ENCODE assay signal across 14 cellular contexts in genomic region chr11:10489444-10489785, GRCh38. TPM values are rescaled to one million over a fixed set of nuclear protein-coding genes. Genes with fewer than 3 reads are reported as not detected.
DNase-seq lines count a peak whose midpoint lies in the region; ATAC-seq and TF ChIP-seq lines count a peak whose summit lies in the region.
"Had no signal": no experiment of that assay in that cellular context is flagged by ENCODE, and none has a peak within 500 bp of the region (broad histone marks: within the 10 kb centered on the region; RNA-seq: fewer than 3 reads in every experiment).

No MANE protein-coding gene starts in this region.

- DNase-seq in activated T-cell treated with anti-CD3 and anti-CD28 coated beads, Interleukin-2, amount 50 U/mL, for 24 hours: peak; percentile 13
- no peak for DNase-seq in activated T-cell treated with anti-CD3 and anti-CD28 coated beads, Interleukin-2, amount 50 U/mL, for 1 hour
- DNase-seq in adrenal gland: peak in 6 of 7 donors; percentile 22 to 60 (median 43)
- DNase-seq in memory B cell (ENCODE audit: low spot score in 2 of 2): no peak
- DNase-seq in upper lobe of left lung: no peak
- DNase-seq in RPMI8226: no peak
- DNase-seq in activated naive CD4-positive, alpha-beta T cell treated with anti-CD3 and anti-CD28 coated beads for 36 hours: no peak
- DNase-seq: activated T-cell treated with anti-CD3 and anti-CD28 coated beads for 4 hours, NCI-H2107, right cardiac atrium had no signal

- intact Hi-C loops in adrenal gland (cut with DNase I): no loop called here
- intact Hi-C loops in activated naive CD4-positive, alpha-beta T cell treated with anti-CD3 and anti-CD28 coated beads for 36 hours (cut with micrococcal nuclease): loop anchor here (2.0 kb wide), 1 partner anchor 31 kb away; no protein-coding TSS in a partner anchor

- no peak for TF ChIP-seq EP300 in upper lobe of left lung (IDR thresholded peaks at IDR 0.05)

- no peaks in the 10 kb centered on the region for H3K9me3 ChIP-seq in adrenal gland (replicated peaks in 1 of 3)
- no peaks in the 10 kb centered on the region for H3K9me3 ChIP-seq in upper lobe of left lung

- peaks cover 0 to 40% of the 10 kb centered on the region in 2 donors for H3K36me3 ChIP-seq in adrenal gland (replicated peaks in 1 of 2)
- H3K36me3 ChIP-seq in upper lobe of left lung: peaks cover 5 to 35% (median 21%) of the 10 kb centered on the region in 4 donors

- H3K4me3 ChIP-seq in adrenal gland (no peak overlapping the region), upper lobe of left lung (no peak overlapping the region)

- peaks cover 87% of the 10 kb centered on the region for H3K36me3 Mint-ChIP-seq in activated T-cell treated with anti-CD3 and anti-CD28 coated beads, Interleukin-2, amount 50 U/mL, for 24 hours (ENCODE audit: low read depth)
- peaks cover 60% of the 10 kb centered on the region for H3K36me3 Mint-ChIP-seq in memory B cell
- peaks cover 10% of the 10 kb centered on the region for H3K36me3 Mint-ChIP-seq in activated naive CD4-positive, alpha-beta T cell treated with anti-CD3 and anti-CD28 coated beads for 36 hours (ENCODE audit: low read depth)

- WGBS in adrenal gland, 4 donors: 63 to 80% (median 69%) methylated on average over 2 to 3 of the region's 3 CpGs
- WGBS in upper lobe of left lung, 2 donors: 92 to 94% methylated on average over 3 of the region's 3 CpGs

- no peaks in the 10 kb centered on the region for H3K27me3 Mint-ChIP-seq in activated T-cell treated with anti-CD3 and anti-CD28 coated beads, Interleukin-2, amount 50 U/mL, for 24 hours
- no peaks in the 10 kb centered on the region for H3K27me3 Mint-ChIP-seq in memory B cell
- H3K27me3 Mint-ChIP-seq in activated naive CD4-positive, alpha-beta T cell treated with anti-CD3 and anti-CD28 coated beads for 36 hours (ENCODE audit: low read depth): no peaks in the 10 kb centered on the region

- no peak overlapping the region for H3K4me3 Mint-ChIP-seq in activated T-cell treated with anti-CD3 and anti-CD28 coated beads, Interleukin-2, amount 50 U/mL, for 24 hours
- no peak overlapping the region for H3K4me3 Mint-ChIP-seq in memory B cell
- no peak overlapping the region for H3K4me3 Mint-ChIP-seq in activated naive CD4-positive, alpha-beta T cell treated with anti-CD3 and anti-CD28 coated beads for 36 hours
- H3K4me3 Mint-ChIP-seq: nephron had no signal

- peaks cover 25% of the 10 kb centered on the region for H3K4me1 Mint-ChIP-seq in activated T-cell treated with anti-CD3 and anti-CD28 coated beads, Interleukin-2, amount 50 U/mL, for 24 hours (ENCODE audit: low read depth)
- peaks cover 29% of the 10 kb centered on the region for H3K4me1 Mint-ChIP-seq in memory B cell
- H3K4me1 Mint-ChIP-seq in activated naive CD4-positive, alpha-beta T cell treated with anti-CD3 and anti-CD28 coated beads for 36 hours (ENCODE audit: low read depth): peaks cover 18% of the 10 kb centered on the region

- TF ChIP-seq CTCF in adrenal gland (IDR thresholded peaks at IDR 0.05) (no peak), upper lobe of left lung (IDR thresholded peaks at IDR 0.05) (no peak)

- H3K27ac ChIP-seq in adrenal gland (peak overlapping the region; percentile 45 to 90 (median 67)), upper lobe of left lung (peak overlapping the region; percentile 44 to 76 (median 66))
- H3K27ac ChIP-seq: HL-60, VCaP had no signal

- H3K27ac Mint-ChIP-seq in activated T-cell treated with anti-CD3 and anti-CD28 coated beads, Interleukin-2, amount 50 U/mL, for 24 hours: peak overlapping the region; percentile 55
- H3K27ac Mint-ChIP-seq in memory B cell: peak overlapping the region; percentile 99
- no peak overlapping the region for H3K27ac Mint-ChIP-seq in activated naive CD4-positive, alpha-beta T cell treated with anti-CD3 and anti-CD28 coated beads for 36 hours
- H3K27ac Mint-ChIP-seq: nephron had no signal

- TF ChIP-seq POLR2A in adrenal gland (IDR thresholded peaks at IDR 0.05): no peak
- no peak for TF ChIP-seq POLR2A in upper lobe of left lung (IDR thresholded peaks at IDR 0.05)

- H3K27me3 ChIP-seq in adrenal gland (no peaks in the 10 kb centered on the region), upper lobe of left lung (no peaks in the 10 kb centered on the region)

- no peaks in the 10 kb centered on the region for H3K9me3 Mint-ChIP-seq in activated T-cell treated with anti-CD3 and anti-CD28 coated beads, Interleukin-2, amount 50 U/mL, for 24 hours
- H3K9me3 Mint-ChIP-seq in memory B cell: no peaks in the 10 kb centered on the region
- H3K9me3 Mint-ChIP-seq in activated naive CD4-positive, alpha-beta T cell treated with anti-CD3 and anti-CD28 coated beads for 36 hours: no peaks in the 10 kb centered on the region
- H3K9me3 Mint-ChIP-seq: nephron had no signal

- ATAC-seq in memory B cell (ENCODE audit: low read depth) (no peak), upper lobe of left lung (ENCODE audit: low FRiP score in 2 of 2) (no peak), GM21360 (IDR thresholded peaks at IDR 0.05; ENCODE audit: unreplicated experiment) (no peak)
- ATAC-seq: right cardiac atrium had no signal

- CTCF ChIA-PET in activated naive CD4-positive, alpha-beta T cell treated with anti-CD3 and anti-CD28 coated beads for 36 hours (lab: Charles Lee): interaction anchor here (1.1 to 1.2 kb wide), 2 partner anchors 34 to 83 kb away, joined by 4 read pairs; partner anchors contain the start of gene AMPD3

- H3K4me1 ChIP-seq in adrenal gland (replicated peaks in 1 of 2): peaks cover 26 to 30% of the 10 kb centered on the region in 2 donors
- H3K4me1 ChIP-seq in upper lobe of left lung: peaks cover 0 to 26% (median 4%) of the 10 kb centered on the region in 4 donors

RNA-seq across cellular contexts. Expression of gene AMPD3, which starts 34.4 kb away (rescaled TPM):
- total RNA-seq in adrenal gland (10 to 100 TPM; 16.9 to 64.1 (median 45.7) TPM), upper lobe of left lung (10 to 100 TPM in 2 of 6 donors, 1 to 10 TPM in 4; 5.4 to 49.2 (median 9.3) TPM)
- 10 to 100 TPM; 16.5 to 26.0 (median 18.7) TPM for polyA plus RNA-seq in adrenal gland
- total RNA-seq in activated naive CD4-positive, alpha-beta T cell treated with anti-CD3 and anti-CD28 coated beads for 36 hours: 10 to 100 TPM; 11.5 to 13.0 TPM

RNA-seq across cellular contexts. Expression of gene RNF141, which starts 51.6 kb away (rescaled TPM):
- total RNA-seq in adrenal gland (100 to 1,000 TPM in 1 of 8 donors, 10 to 100 TPM in 7; 42.8 to 109 (median 59.5) TPM), upper lobe of left lung (10 to 100 TPM; 13.2 to 74.6 (median 43.1) TPM)
- 10 to 100 TPM; 10.3 to 63.5 (median 16.2) TPM for polyA plus RNA-seq in adrenal gland
- total RNA-seq in activated naive CD4-positive, alpha-beta T cell treated with anti-CD3 and anti-CD28 coated beads for 36 hours: 10 to 100 TPM; 20.9 to 21.8 TPM

Comparison
In these comparisons a context has a peak if more than half of its experiments do, and no peak if none do; other contexts are left out.
1. DNase-seq: peak in activated T-cell treated with anti-CD3 and anti-CD28 coated beads, Interleukin-2, amount 50 U/mL, for 24 hours (single experiment) and adrenal gland (6 of 7); none in activated T-cell treated with anti-CD3 and anti-CD28 coated beads, Interleukin-2, amount 50 U/mL, for 1 hour (single experiment), memory B cell (0 of 2), upper lobe of left lung (0 of 2), RPMI8226 (single experiment) and activated naive CD4-positive, alpha-beta T cell treated with anti-CD3 and anti-CD28 coated beads for 36 hours (single experiment).